In genomic region chr5:145587308-145588071, GRCh38 we compare ENCODE assay signal across 11 cellular contexts.
DNase-seq lines count a peak whose midpoint lies in the region; ATAC-seq, FAIRE-seq and TF ChIP-seq lines count a peak whose summit lies in the region.
"Had no signal": no experiment of that assay in that cellular context is flagged by ENCODE, and none has a peak within 500 bp of the region (broad histone marks: within the 10 kb centered on the region; RNA-seq: fewer than 3 reads in every experiment).

No MANE protein-coding gene starts in this region.

- H3K27me3 ChIP-seq in RWPE2 (ENCODE audit: insufficient read depth, poor library complexity, severe bottlenecking) (no peaks in the 10 kb centered on the region), small intestine (ENCODE audit: control insufficient read depth in 2 of 2, insufficient read depth in 2 of 2, low read length in 2 of 2) (no peaks in the 10 kb centered on the region)
- H3K27me3 ChIP-seq: BLaER1, neutrophil had no signal

- H3K4me3 Mint-ChIP-seq in activated naive CD4-positive, alpha-beta T cell treated with anti-CD3 and anti-CD28 coated beads for 36 hours, result no peak overlapping the region
- no peak overlapping the region for H3K4me3 Mint-ChIP-seq in activated CD4-positive, alpha-beta T cell treated with anti-CD3 and anti-CD28 coated beads, Interleukin-2, amount 10 ng/mL, durations not matched to agents 24 days and 14 days

- no peak for FAIRE-seq in small intestine (lab: Jason Lieb, UNC)

- peak; percentile 67 to 97 for ATAC-seq in activated naive CD4-positive, alpha-beta T cell treated with anti-CD3 and anti-CD28 coated beads, Interleukin-2, amount 50 U/mL, for 72 hours
- peak; percentile 92 for ATAC-seq in RWPE2 (ENCODE audit: low read depth)
- ATAC-seq in HG03565 (IDR thresholded peaks at IDR 0.05; ENCODE audit: unreplicated experiment), result no peak

- H3K27me3 Mint-ChIP-seq in activated naive CD4-positive, alpha-beta T cell treated with anti-CD3 and anti-CD28 coated beads for 36 hours (ENCODE audit: low read depth), result no peaks in the 10 kb centered on the region
- H3K27me3 Mint-ChIP-seq in activated CD4-positive, alpha-beta T cell treated with anti-CD3 and anti-CD28 coated beads, Interleukin-2, amount 10 ng/mL, durations not matched to agents 24 days and 14 days, result no peaks in the 10 kb centered on the region

- H3K36me3 Mint-ChIP-seq in activated naive CD4-positive, alpha-beta T cell treated with anti-CD3 and anti-CD28 coated beads, Interleukin-2, amount 50 U/mL, for 72 hours, result no peaks in the 10 kb centered on the region
- no peaks in the 10 kb centered on the region for H3K36me3 Mint-ChIP-seq in activated naive CD4-positive, alpha-beta T cell treated with anti-CD3 and anti-CD28 coated beads for 36 hours (ENCODE audit: low read depth)
- H3K36me3 Mint-ChIP-seq in activated CD4-positive, alpha-beta T cell treated with anti-CD3 and anti-CD28 coated beads, Interleukin-2, amount 10 ng/mL, durations not matched to agents 24 days and 14 days (ENCODE audit: low read depth), result no peaks in the 10 kb centered on the region

- peaks cover 6 to 7% of the 10 kb centered on the region in 2 donors for H3K9me3 Mint-ChIP-seq in activated naive CD4-positive, alpha-beta T cell treated with anti-CD3 and anti-CD28 coated beads, Interleukin-2, amount 50 U/mL, for 72 hours
- H3K9me3 Mint-ChIP-seq in activated naive CD4-positive, alpha-beta T cell treated with anti-CD3 and anti-CD28 coated beads for 36 hours, result peaks cover 3% of the 10 kb centered on the region
- no peaks in the 10 kb centered on the region for H3K9me3 Mint-ChIP-seq in activated CD4-positive, alpha-beta T cell treated with anti-CD3 and anti-CD28 coated beads, Interleukin-2, amount 10 ng/mL, durations not matched to agents 24 days and 14 days

- H3K9me3 ChIP-seq in RWPE2 (ENCODE audit: severe bottlenecking) (no peaks in the 10 kb centered on the region), small intestine (ENCODE audit: control insufficient read depth, low read depth) (no peaks in the 10 kb centered on the region)
- H3K9me3 ChIP-seq: BLaER1, neutrophil had no signal

- H3K4me1 ChIP-seq in RWPE2 (ENCODE audit: insufficient read depth, poor library complexity, severe bottlenecking) (no peaks in the 10 kb centered on the region), small intestine (ENCODE audit: control insufficient read depth in 2 of 2, insufficient read depth in 1 of 2, low read depth in 1 of 2, low read length in 1 of 2) (no peaks in the 10 kb centered on the region)
- H3K4me1 ChIP-seq: BLaER1 had no signal

- TF ChIP-seq CTCF in RWPE2 (IDR thresholded peaks at IDR 0.05; ENCODE audit: poor library complexity, severe bottlenecking), result no peak

- H3K36me3 ChIP-seq in RWPE2 (ENCODE audit: low read depth) (no peaks in the 10 kb centered on the region), small intestine (ENCODE audit: control insufficient read depth in 2 of 2, insufficient read depth in 2 of 2, low read length in 2 of 2) (no peaks in the 10 kb centered on the region)
- H3K36me3 ChIP-seq: BLaER1, neutrophil had no signal

- intact Hi-C loops in activated naive CD4-positive, alpha-beta T cell treated with anti-CD3 and anti-CD28 coated beads for 36 hours (cut with micrococcal nuclease), result no loop called here
- intact Hi-C loops in activated CD4-positive, alpha-beta T cell treated with anti-CD3 and anti-CD28 coated beads, Interleukin-2, amount 10 ng/mL, durations not matched to agents 24 days and 14 days (cut with micrococcal nuclease), result no loop called here

- CTCF ChIA-PET in activated naive CD4-positive, alpha-beta T cell treated with anti-CD3 and anti-CD28 coated beads for 36 hours (lab: Charles Lee), result no interaction called here

- no peak overlapping the region for H3K27ac Mint-ChIP-seq in activated naive CD4-positive, alpha-beta T cell treated with anti-CD3 and anti-CD28 coated beads, Interleukin-2, amount 50 U/mL, for 72 hours
- H3K27ac Mint-ChIP-seq in activated naive CD4-positive, alpha-beta T cell treated with anti-CD3 and anti-CD28 coated beads for 36 hours, result no peak overlapping the region
- no peak overlapping the region for H3K27ac Mint-ChIP-seq in activated CD4-positive, alpha-beta T cell treated with anti-CD3 and anti-CD28 coated beads, Interleukin-2, amount 10 ng/mL, durations not matched to agents 24 days and 14 days

- no peak overlapping the region for H3K27ac ChIP-seq in RWPE2 (ENCODE audit: poor library complexity, severe bottlenecking)
- no peak overlapping the region for H3K27ac ChIP-seq in small intestine (ENCODE audit: low read depth in 1 of 2, low read length in 1 of 2)
- H3K27ac ChIP-seq: BLaER1, neutrophil had no signal

- 37 to 64% (median 57%) methylated on average over 6 of the region's 6 CpGs for WGBS in small intestine, 3 donors

- no peak for DNase-seq in activated naive CD4-positive, alpha-beta T cell treated with anti-CD3 and anti-CD28 coated beads, Interleukin-2, amount 50 U/mL, for 72 hours (ENCODE audit: low spot score in 2 of 2)
- DNase-seq in activated naive CD4-positive, alpha-beta T cell treated with anti-CD3 and anti-CD28 coated beads for 36 hours, result no peak
- DNase-seq in RWPE2 (ENCODE audit: low spot score), result no peak
- peak; percentile 90 for DNase-seq in fibroblast of peridontal ligament (ENCODE audit: extremely low read depth)
- peak; percentile 40 for DNase-seq in smooth muscle cell of the brain vasculature (ENCODE audit: low read depth, low spot score)
- DNase-seq in small intestine, result no peak
- no peak for DNase-seq in activated CD4-positive, alpha-beta T cell treated with anti-CD3 and anti-CD28 coated beads, Interleukin-2, amount 10 ng/mL, durations not matched to agents 24 days and 14 days
- DNase-seq: NCI-H524 treated with DMSO at 0.1 percent for 48 hours had no signal

- H3K4me3 ChIP-seq in RWPE2 (ENCODE audit: severe bottlenecking), result no peak overlapping the region
- no peak overlapping the region for H3K4me3 ChIP-seq in small intestine (ENCODE audit: low read depth in 1 of 2, low read length in 2 of 2)
- H3K4me3 ChIP-seq: BLaER1 had no signal

- no peaks in the 10 kb centered on the region for H3K4me1 Mint-ChIP-seq in activated naive CD4-positive, alpha-beta T cell treated with anti-CD3 and anti-CD28 coated beads for 36 hours (ENCODE audit: low read depth)
- H3K4me1 Mint-ChIP-seq in activated CD4-positive, alpha-beta T cell treated with anti-CD3 and anti-CD28 coated beads, Interleukin-2, amount 10 ng/mL, durations not matched to agents 24 days and 14 days, result no peaks in the 10 kb centered on the region

Comparison
In these comparisons a context has a peak if more than half of its experiments do, and no peak if none do; other contexts are left out.
1. DNase-seq: peak in fibroblast of peridontal ligament (single experiment) and smooth muscle cell of the brain vasculature (single experiment); none in activated naive CD4-positive, alpha-beta T cell treated with anti-CD3 and anti-CD28 coated beads, Interleukin-2, amount 50 U/mL, for 72 hours (0 of 2), activated naive CD4-positive, alpha-beta T cell treated with anti-CD3 and anti-CD28 coated beads for 36 hours (single experiment), RWPE2 (single experiment), small intestine (single experiment) and activated CD4-positive, alpha-beta T cell treated with anti-CD3 and anti-CD28 coated beads, Interleukin-2, amount 10 ng/mL, durations not matched to agents 24 days and 14 days (single experiment).